In the genomic region with DNA sequence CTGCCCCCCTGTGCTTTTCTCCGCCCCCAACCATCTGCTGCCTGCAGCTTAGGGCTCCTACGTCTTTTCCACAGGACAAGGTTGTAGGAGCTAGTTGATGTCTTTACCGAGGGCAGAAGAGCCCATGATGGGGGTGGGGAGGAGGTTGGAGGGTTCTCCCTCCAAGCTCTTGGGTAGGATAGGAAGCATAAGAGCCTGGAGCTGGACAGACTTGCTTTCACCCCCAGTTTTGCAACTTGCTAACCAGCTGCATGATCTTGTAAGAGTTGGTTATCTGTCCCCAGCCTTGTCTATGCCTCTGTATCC, we compare ENCODE assay signal across 1 cellular context.
TF ChIP-seq lines count a peak whose summit lies in the region.

No MANE protein-coding gene starts in this region.

TF ChIP-seq in GM12878, 131 proteins besides CTCF, POLR2A, EP300 and RAD21:
- TF ChIP-seq, protein P1, sequence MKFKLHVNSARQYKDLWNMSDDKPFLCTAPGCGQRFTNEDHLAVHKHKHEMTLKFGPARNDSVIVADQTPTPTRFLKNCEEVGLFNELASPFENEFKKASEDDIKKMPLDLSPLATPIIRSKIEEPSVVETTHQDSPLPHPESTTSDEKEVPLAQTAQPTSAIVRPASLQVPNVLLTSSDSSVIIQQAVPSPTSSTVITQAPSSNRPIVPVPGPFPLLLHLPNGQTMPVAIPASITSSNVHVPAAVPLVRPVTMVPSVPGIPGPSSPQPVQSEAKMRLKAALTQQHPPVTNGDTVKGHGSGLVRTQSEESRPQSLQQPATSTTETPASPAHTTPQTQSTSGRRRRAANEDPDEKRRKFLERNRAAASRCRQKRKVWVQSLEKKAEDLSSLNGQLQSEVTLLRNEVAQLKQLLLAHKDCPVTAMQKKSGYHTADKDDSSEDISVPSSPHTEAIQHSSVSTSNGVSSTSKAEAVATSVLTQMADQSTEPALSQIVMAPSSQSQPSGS (IDR thresholded peaks at IDR 0.05; ENCODE audit: low read length) = no peak
- TF ChIP-seq SUZ12 (IDR thresholded peaks at IDR 0.05; ENCODE audit: unreplicated experiment) = no peak
- TF ChIP-seq, protein P2, sequence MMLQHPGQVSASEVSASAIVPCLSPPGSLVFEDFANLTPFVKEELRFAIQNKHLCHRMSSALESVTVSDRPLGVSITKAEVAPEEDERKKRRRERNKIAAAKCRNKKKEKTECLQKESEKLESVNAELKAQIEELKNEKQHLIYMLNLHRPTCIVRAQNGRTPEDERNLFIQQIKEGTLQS (IDR thresholded peaks at IDR 0.05; ENCODE audit: borderline replicate concordance, extremely low read depth, low read depth, low read length) = no peak
- no peak for TF ChIP-seq TCF12 (IDR thresholded peaks at IDR 0.05; ENCODE audit: low read depth, low read length)
- TF ChIP-seq, protein P3, sequence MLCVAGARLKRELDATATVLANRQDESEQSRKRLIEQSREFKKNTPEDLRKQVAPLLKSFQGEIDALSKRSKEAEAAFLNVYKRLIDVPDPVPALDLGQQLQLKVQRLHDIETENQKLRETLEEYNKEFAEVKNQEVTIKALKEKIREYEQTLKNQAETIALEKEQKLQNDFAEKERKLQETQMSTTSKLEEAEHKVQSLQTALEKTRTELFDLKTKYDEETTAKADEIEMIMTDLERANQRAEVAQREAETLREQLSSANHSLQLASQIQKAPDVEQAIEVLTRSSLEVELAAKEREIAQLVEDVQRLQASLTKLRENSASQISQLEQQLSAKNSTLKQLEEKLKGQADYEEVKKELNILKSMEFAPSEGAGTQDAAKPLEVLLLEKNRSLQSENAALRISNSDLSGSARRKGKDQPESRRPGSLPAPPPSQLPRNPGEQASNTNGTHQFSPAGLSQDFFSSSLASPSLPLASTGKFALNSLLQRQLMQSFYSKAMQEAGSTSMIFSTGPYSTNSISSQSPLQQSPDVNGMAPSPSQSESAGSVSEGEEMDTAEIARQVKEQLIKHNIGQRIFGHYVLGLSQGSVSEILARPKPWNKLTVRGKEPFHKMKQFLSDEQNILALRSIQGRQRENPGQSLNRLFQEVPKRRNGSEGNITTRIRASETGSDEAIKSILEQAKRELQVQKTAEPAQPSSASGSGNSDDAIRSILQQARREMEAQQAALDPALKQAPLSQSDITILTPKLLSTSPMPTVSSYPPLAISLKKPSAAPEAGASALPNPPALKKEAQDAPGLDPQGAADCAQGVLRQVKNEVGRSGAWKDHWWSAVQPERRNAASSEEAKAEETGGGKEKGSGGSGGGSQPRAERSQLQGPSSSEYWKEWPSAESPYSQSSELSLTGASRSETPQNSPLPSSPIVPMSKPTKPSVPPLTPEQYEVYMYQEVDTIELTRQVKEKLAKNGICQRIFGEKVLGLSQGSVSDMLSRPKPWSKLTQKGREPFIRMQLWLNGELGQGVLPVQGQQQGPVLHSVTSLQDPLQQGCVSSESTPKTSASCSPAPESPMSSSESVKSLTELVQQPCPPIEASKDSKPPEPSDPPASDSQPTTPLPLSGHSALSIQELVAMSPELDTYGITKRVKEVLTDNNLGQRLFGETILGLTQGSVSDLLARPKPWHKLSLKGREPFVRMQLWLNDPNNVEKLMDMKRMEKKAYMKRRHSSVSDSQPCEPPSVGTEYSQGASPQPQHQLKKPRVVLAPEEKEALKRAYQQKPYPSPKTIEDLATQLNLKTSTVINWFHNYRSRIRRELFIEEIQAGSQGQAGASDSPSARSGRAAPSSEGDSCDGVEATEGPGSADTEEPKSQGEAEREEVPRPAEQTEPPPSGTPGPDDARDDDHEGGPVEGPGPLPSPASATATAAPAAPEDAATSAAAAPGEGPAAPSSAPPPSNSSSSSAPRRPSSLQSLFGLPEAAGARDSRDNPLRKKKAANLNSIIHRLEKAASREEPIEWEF (IDR thresholded peaks at IDR 0.05; ENCODE audit: insufficient replicate concordance, low read depth, low read length) = no peak
- no peak for TF ChIP-seq RB1 (IDR thresholded peaks at IDR 0.05; ENCODE audit: borderline replicate concordance)
- no peak for TF ChIP-seq SIX5 (IDR thresholded peaks at IDR 0.05; ENCODE audit: low read depth, low read length, severe bottlenecking)
- TF ChIP-seq BCL11A (IDR thresholded peaks at IDR 0.05; ENCODE audit: low read depth, low read length) = no peak
- TF ChIP-seq, protein P4, sequence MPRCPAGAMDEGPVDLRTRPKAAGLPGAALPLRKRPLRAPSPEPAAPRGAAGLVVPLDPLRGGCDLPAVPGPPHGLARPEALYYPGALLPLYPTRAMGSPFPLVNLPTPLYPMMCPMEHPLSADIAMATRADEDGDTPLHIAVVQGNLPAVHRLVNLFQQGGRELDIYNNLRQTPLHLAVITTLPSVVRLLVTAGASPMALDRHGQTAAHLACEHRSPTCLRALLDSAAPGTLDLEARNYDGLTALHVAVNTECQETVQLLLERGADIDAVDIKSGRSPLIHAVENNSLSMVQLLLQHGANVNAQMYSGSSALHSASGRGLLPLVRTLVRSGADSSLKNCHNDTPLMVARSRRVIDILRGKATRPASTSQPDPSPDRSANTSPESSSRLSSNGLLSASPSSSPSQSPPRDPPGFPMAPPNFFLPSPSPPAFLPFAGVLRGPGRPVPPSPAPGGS (IDR thresholded peaks at IDR 0.05; ENCODE audit: borderline replicate concordance, insufficient read depth, low read depth, low read length, poor library complexity, severe bottlenecking) = no peak
- TF ChIP-seq, protein P5, sequence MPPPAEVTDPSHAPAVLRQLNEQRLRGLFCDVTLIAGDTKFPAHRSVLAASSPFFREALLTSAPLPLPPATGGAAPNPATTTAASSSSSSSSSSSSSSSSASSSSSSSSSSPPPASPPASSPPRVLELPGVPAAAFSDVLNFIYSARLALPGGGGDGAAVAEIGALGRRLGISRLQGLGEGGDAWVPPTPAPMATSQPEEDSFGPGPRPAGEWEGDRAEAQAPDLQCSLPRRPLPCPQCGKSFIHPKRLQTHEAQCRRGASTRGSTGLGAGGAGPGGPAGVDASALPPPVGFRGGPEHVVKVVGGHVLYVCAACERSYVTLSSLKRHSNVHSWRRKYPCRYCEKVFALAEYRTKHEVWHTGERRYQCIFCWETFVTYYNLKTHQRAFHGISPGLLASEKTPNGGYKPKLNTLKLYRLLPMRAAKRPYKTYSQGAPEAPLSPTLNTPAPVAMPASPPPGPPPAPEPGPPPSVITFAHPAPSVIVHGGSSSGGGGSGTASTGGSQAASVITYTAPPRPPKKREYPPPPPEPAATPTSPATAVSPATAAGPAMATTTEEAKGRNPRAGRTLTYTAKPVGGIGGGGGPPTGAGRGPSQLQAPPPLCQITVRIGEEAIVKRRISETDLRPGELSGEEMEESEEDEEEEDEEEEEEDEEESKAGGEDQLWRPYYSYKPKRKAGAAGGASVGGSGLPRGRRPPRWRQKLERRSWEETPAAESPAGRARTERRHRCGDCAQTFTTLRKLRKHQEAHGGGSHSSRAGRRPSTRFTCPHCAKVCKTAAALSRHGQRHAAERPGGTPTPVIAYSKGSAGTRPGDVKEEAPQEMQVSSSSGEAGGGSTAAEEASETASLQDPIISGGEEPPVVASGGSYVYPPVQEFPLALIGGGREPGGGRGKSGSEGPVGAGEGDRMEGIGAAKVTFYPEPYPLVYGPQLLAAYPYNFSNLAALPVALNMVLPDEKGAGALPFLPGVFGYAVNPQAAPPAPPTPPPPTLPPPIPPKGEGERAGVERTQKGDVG (CRISPR knock-in tag; IDR thresholded peaks at IDR 0.05) = no peak
- TF ChIP-seq, protein P6, sequence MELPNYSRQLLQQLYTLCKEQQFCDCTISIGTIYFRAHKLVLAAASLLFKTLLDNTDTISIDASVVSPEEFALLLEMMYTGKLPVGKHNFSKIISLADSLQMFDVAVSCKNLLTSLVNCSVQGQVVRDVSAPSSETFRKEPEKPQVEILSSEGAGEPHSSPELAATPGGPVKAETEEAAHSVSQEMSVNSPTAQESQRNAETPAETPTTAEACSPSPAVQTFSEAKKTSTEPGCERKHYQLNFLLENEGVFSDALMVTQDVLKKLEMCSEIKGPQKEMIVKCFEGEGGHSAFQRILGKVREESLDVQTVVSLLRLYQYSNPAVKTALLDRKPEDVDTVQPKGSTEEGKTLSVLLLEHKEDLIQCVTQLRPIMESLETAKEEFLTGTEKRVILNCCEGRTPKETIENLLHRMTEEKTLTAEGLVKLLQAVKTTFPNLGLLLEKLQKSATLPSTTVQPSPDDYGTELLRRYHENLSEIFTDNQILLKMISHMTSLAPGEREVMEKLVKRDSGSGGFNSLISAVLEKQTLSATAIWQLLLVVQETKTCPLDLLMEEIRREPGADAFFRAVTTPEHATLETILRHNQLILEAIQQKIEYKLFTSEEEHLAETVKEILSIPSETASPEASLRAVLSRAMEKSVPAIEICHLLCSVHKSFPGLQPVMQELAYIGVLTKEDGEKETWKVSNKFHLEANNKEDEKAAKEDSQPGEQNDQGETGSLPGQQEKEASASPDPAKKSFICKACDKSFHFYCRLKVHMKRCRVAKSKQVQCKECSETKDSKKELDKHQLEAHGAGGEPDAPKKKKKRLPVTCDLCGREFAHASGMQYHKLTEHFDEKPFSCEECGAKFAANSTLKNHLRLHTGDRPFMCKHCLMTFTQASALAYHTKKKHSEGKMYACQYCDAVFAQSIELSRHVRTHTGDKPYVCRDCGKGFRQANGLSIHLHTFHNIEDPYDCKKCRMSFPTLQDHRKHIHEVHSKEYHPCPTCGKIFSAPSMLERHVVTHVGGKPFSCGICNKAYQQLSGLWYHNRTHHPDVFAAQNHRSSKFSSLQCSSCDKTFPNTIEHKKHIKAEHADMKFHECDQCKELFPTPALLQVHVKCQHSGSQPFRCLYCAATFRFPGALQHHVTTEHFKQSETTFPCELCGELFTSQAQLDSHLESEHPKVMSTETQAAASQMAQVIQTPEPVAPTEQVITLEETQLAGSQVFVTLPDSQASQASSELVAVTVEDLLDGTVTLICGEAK (IDR thresholded peaks at IDR 0.05; ENCODE audit: borderline replicate concordance) = no peak
- no peak for TF ChIP-seq PML (IDR thresholded peaks at IDR 0.05; ENCODE audit: low read length)
- TF ChIP-seq, protein P7, sequence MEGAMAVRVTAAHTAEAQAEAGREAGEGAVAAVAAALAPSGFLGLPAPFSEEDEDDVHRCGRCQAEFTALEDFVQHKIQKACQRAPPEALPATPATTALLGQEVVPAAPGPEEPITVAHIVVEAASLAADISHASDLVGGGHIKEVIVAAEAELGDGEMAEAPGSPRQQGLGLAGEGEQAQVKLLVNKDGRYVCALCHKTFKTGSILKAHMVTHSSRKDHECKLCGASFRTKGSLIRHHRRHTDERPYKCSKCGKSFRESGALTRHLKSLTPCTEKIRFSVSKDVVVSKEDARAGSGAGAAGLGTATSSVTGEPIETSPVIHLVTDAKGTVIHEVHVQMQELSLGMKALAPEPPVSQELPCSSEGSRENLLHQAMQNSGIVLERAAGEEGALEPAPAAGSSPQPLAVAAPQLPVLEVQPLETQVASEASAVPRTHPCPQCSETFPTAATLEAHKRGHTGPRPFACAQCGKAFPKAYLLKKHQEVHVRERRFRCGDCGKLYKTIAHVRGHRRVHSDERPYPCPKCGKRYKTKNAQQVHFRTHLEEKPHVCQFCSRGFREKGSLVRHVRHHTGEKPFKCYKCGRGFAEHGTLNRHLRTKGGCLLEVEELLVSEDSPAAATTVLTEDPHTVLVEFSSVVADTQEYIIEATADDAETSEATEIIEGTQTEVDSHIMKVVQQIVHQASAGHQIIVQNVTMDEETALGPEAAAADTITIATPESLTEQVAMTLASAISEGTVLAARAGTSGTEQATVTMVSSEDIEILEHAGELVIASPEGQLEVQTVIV (IDR thresholded peaks at IDR 0.05; ENCODE audit: borderline replicate concordance, partially characterized antibody) = no peak
